8 cellular contexts compared by ENCODE assay signal in the genomic region with DNA sequence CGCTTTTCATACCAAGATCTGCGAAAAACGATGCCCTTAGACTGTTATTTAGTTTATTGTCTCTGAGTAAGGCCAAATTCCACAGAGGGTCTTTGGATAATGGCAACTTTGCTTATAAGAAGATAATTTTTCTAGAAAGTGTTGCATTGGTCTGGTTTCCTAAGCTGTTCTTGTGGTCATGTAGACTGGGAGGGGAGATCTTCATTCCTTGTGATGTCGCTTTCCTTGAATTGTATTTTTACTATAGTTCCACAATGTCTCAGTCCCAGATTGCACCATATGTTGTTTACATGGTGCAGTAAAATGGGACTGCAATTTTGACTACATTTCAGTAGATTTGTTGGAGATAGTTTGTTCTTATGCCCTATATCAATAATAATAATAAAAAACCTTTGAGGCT. TPM values are rescaled to one million over a fixed set of nuclear protein-coding genes. Genes with fewer than 3 reads are reported as not detected.
DNase-seq lines count a peak whose midpoint lies in the region; ATAC-seq lines count a peak whose summit lies in the region.
"Had no signal": no experiment of that assay in that cellular context is flagged by ENCODE, and none has a peak within 500 bp of the region (broad histone marks: within the 10 kb centered on the region; RNA-seq: fewer than 3 reads in every experiment).

No MANE protein-coding gene starts in this region.

- H3K36me3 Mint-ChIP-seq in activated T-helper 17 cell treated with anti-CD3 and anti-CD28 coated beads, Interleukin-2, amount 50 U/mL, for 72 hours (ENCODE audit: low read depth): no peaks in the 10 kb centered on the region

- ATAC-seq in GM18517 (IDR thresholded peaks at IDR 0.05; ENCODE audit: unreplicated experiment) (peak; percentile 0), GM18520 (IDR thresholded peaks at IDR 0.05; ENCODE audit: unreplicated experiment) (no peak), GM18498 (IDR thresholded peaks at IDR 0.05; ENCODE audit: unreplicated experiment) (no peak)
- ATAC-seq in activated T-helper 17 cell treated with anti-CD3 and anti-CD28 coated beads, Interleukin-2, amount 50 U/mL, for 72 hours (replicated peaks): no peak
- ATAC-seq in stimulated activated naive CD8-positive, alpha-beta T cell treated with anti-CD3 and anti-CD28 coated beads, Interleukin-15, amount 100 ng/mL, for 72 hours: no peak

- peaks cover 30% of the 10 kb centered on the region for H3K27me3 ChIP-seq in iPS-15b (ENCODE audit: control insufficient read depth, insufficient read depth, low read length)

- H3K9ac ChIP-seq in iPS-15b (ENCODE audit: low read depth, low read length): no peak overlapping the region

- peak overlapping the region; percentile 73 for H3K4me3 Mint-ChIP-seq in activated T-helper 17 cell treated with anti-CD3 and anti-CD28 coated beads, Interleukin-2, amount 50 U/mL, for 72 hours
- H3K4me3 Mint-ChIP-seq in stimulated activated naive CD8-positive, alpha-beta T cell treated with anti-CD3 and anti-CD28 coated beads, Interleukin-15, amount 100 ng/mL, for 72 hours: peak overlapping the region; percentile 10 to 79

- no peak overlapping the region for H3K27ac Mint-ChIP-seq in activated T-helper 17 cell treated with anti-CD3 and anti-CD28 coated beads, Interleukin-2, amount 50 U/mL, for 72 hours
- no peak overlapping the region for H3K27ac Mint-ChIP-seq in stimulated activated naive CD8-positive, alpha-beta T cell treated with anti-CD3 and anti-CD28 coated beads, Interleukin-15, amount 100 ng/mL, for 72 hours

- H3K9me3 Mint-ChIP-seq in activated T-helper 17 cell treated with anti-CD3 and anti-CD28 coated beads, Interleukin-2, amount 50 U/mL, for 72 hours: no peaks in the 10 kb centered on the region
- H3K9me3 Mint-ChIP-seq in stimulated activated naive CD8-positive, alpha-beta T cell treated with anti-CD3 and anti-CD28 coated beads, Interleukin-15, amount 100 ng/mL, for 72 hours: no peaks in the 10 kb centered on the region

- H3K36me3 ChIP-seq in iPS-15b (ENCODE audit: control insufficient read depth, insufficient read depth, low read length): no peaks in the 10 kb centered on the region

- no peaks in the 10 kb centered on the region for H3K4me1 ChIP-seq in iPS-15b (ENCODE audit: control insufficient read depth, insufficient read depth, low read length)

- no peaks in the 10 kb centered on the region for H3K9me3 ChIP-seq in iPS-15b (ENCODE audit: control insufficient read depth, insufficient read depth, low read length)

- peak overlapping the region; percentile 76 for H3K4me3 ChIP-seq in iPS-15b (ENCODE audit: low read depth, low read length)

- no peak for DNase-seq in stimulated activated naive CD8-positive, alpha-beta T cell treated with anti-CD3 and anti-CD28 coated beads, Interleukin-15, amount 100 ng/mL, for 72 hours
- DNase-seq in NCI-H526 treated with DMSO at 0.1 percent for 48 hours (lab: John Stamatoyannopoulos, UW): no peak
- DNase-seq: NCI-H187 had no signal

- peaks cover 60% of the 10 kb centered on the region for H3K27me3 Mint-ChIP-seq in activated T-helper 17 cell treated with anti-CD3 and anti-CD28 coated beads, Interleukin-2, amount 50 U/mL, for 72 hours
- peaks cover 72% of the 10 kb centered on the region for H3K27me3 Mint-ChIP-seq in stimulated activated naive CD8-positive, alpha-beta T cell treated with anti-CD3 and anti-CD28 coated beads, Interleukin-15, amount 100 ng/mL, for 72 hours

- peaks cover 9% of the 10 kb centered on the region for H3K4me1 Mint-ChIP-seq in activated T-helper 17 cell treated with anti-CD3 and anti-CD28 coated beads, Interleukin-2, amount 50 U/mL, for 72 hours
- H3K4me1 Mint-ChIP-seq in stimulated activated naive CD8-positive, alpha-beta T cell treated with anti-CD3 and anti-CD28 coated beads, Interleukin-15, amount 100 ng/mL, for 72 hours: peaks cover 27% of the 10 kb centered on the region

RNA-seq across cellular contexts. Expression of a gene that starts 28.8 kb away (rescaled TPM):
- not detected for total RNA-seq in activated T-helper 17 cell treated with anti-CD3 and anti-CD28 coated beads, Interleukin-2, amount 50 U/mL, for 72 hours
